ENCODE assay signal across 8 cellular contexts in genomic region chr2:215950009-215950408, GRCh38.
DNase-seq lines count a peak whose midpoint lies in the region; ATAC-seq, FAIRE-seq and TF ChIP-seq lines count a peak whose summit lies in the region.

No MANE protein-coding gene starts in this region.

- peak; percentile 72 for ATAC-seq in activated CD8-positive, alpha-beta T cell treated with anti-CD3 and anti-CD28 coated beads, Interleukin-2, amount 10 ng/mL, durations not matched to agents 7 days and 5 days

- peak; percentile 93 for FAIRE-seq in H54 (lab: Jason Lieb, UNC)

- H3K27ac Mint-ChIP-seq in activated CD8-positive, alpha-beta T cell treated with anti-CD3 and anti-CD28 coated beads, Interleukin-2, amount 10 ng/mL, durations not matched to agents 7 days and 5 days, result no peak overlapping the region

- H3K36me3 ChIP-seq in A673 (ENCODE audit: insufficient read depth, low read length, poor library complexity, severe bottlenecking), result no peaks in the 10 kb centered on the region

- DNase-seq in A673 (ENCODE audit: low spot score) (peak; percentile 75), GM10248 (ENCODE audit: extremely low spot score) (peak; percentile 41), H54 (ENCODE audit: insufficient read length, low spot score) (no peak), Kasumi-1 (lab: John Stamatoyannopoulos, UW) (peak; percentile 33 to 57), kidney tubule cell (ENCODE audit: low spot score) (peak; percentile 60), epidermal melanocyte (ENCODE audit: insufficient read length, low spot score) (no peak)
- DNase-seq in activated CD8-positive, alpha-beta T cell treated with anti-CD3 and anti-CD28 coated beads, Interleukin-2, amount 10 ng/mL, durations not matched to agents 7 days and 5 days, result no peak
- DNase-seq in stimulated activated CD4-positive, alpha-beta T cell treated with anti-CD3 and anti-CD28 coated beads, Interleukin-4, amount 100 ng/mL, for 24 hours, result no peak

- H3K36me3 Mint-ChIP-seq in activated CD8-positive, alpha-beta T cell treated with anti-CD3 and anti-CD28 coated beads, Interleukin-2, amount 10 ng/mL, durations not matched to agents 7 days and 5 days (ENCODE audit: low read depth), result peaks cover 7% of the 10 kb centered on the region

- no peak for TF ChIP-seq POLR2A in H54 (IDR thresholded peaks at IDR 0.05; ENCODE audit: low read depth, low read length)

- no peaks in the 10 kb centered on the region for H3K9me3 Mint-ChIP-seq in activated CD8-positive, alpha-beta T cell treated with anti-CD3 and anti-CD28 coated beads, Interleukin-2, amount 10 ng/mL, durations not matched to agents 7 days and 5 days (ENCODE audit: insufficient read depth)

- POLR2A ChIA-PET in A673 (lab: Charles Lee; ENCODE audit: low non-redundant PET) (no interaction called here), GM10248 (lab: Yijun Ruan, JAX) (no interaction called here)
- POLR2A ChIA-PET in activated CD8-positive, alpha-beta T cell treated with anti-CD3 and anti-CD28 coated beads, Interleukin-2, amount 10 ng/mL, durations not matched to agents 7 days and 5 days (lab: Charles Lee), result no interaction called here

- TF ChIP-seq CTCF in A673 (conservative IDR thresholded peaks at IDR 0.05; ENCODE audit: low read depth, low read length) (peak; percentile 68), GM10248 (IDR thresholded peaks at IDR 0.05; ENCODE audit: control extremely low read depth, extremely low read depth, low read depth, missing control alignments) (peak; percentile 38)

- no peak overlapping the region for H3K27ac ChIP-seq in A673 (ENCODE audit: low read depth, low read length, poor library complexity, severe bottlenecking)

- H3K4me1 Mint-ChIP-seq in activated CD8-positive, alpha-beta T cell treated with anti-CD3 and anti-CD28 coated beads, Interleukin-2, amount 10 ng/mL, durations not matched to agents 7 days and 5 days (ENCODE audit: low read depth), result no peaks in the 10 kb centered on the region

- H3K9me3 ChIP-seq in A673 (ENCODE audit: low read depth, low read length, poor library complexity, severe bottlenecking), result no peaks in the 10 kb centered on the region

- no peak overlapping the region for H3K4me3 ChIP-seq in A673 (ENCODE audit: low read depth, low read length, poor library complexity, severe bottlenecking)

- H3K4me1 ChIP-seq in A673 (ENCODE audit: insufficient read depth, low read length, poor library complexity, severe bottlenecking), result no peaks in the 10 kb centered on the region

- intact Hi-C loops in A673 (cut with micrococcal nuclease; ENCODE audit: unreplicated experiment), result loop anchor here (5.0 kb wide), 1 partner anchor 62 kb away; the partner anchor contains the start of gene MREG

- no peaks in the 10 kb centered on the region for H3K27me3 Mint-ChIP-seq in activated CD8-positive, alpha-beta T cell treated with anti-CD3 and anti-CD28 coated beads, Interleukin-2, amount 10 ng/mL, durations not matched to agents 7 days and 5 days (ENCODE audit: low read depth)

- CTCF ChIA-PET in A673 (lab: Charles Lee) (interaction anchor here (0.6 to 1.0 kb wide), 4 partner anchors 19 to 73 kb away, joined by 3 to 6 read pairs (median 4); no protein-coding TSS in a partner anchor), GM10248 (lab: Yijun Ruan, JAX) (interaction anchor here (0.6 to 4.8 kb wide), 13 partner anchors 9 to 74 kb away, joined by 3 to 43 read pairs (median 4); no protein-coding TSS in a partner anchor)
- CTCF ChIA-PET in activated CD8-positive, alpha-beta T cell treated with anti-CD3 and anti-CD28 coated beads, Interleukin-2, amount 10 ng/mL, durations not matched to agents 7 days and 5 days (lab: Charles Lee), result interaction anchor here (0.6 to 4.1 kb wide), 23 partner anchors 12 to 160 kb away, joined by 3 to 85 read pairs (median 5); partner anchors contain the start of gene MREG

- no peak overlapping the region for H3K4me3 Mint-ChIP-seq in activated CD8-positive, alpha-beta T cell treated with anti-CD3 and anti-CD28 coated beads, Interleukin-2, amount 10 ng/mL, durations not matched to agents 7 days and 5 days

- no peaks in the 10 kb centered on the region for H3K27me3 ChIP-seq in A673 (replicated peaks; ENCODE audit: insufficient read depth, low read depth, low read length, poor library complexity)

- no TSS peak for BruUV-seq in A673 (replicated peaks; lab: Mats Ljungman, UMichigan)

Comparison
In these comparisons a context has a peak if more than half of its experiments do, and no peak if none do; other contexts are left out.
1. DNase-seq: peak in A673 (single experiment), GM10248 (single experiment), Kasumi-1 (2 of 2) and kidney tubule cell (single experiment); none in H54 (single experiment), activated CD8-positive, alpha-beta T cell treated with anti-CD3 and anti-CD28 coated beads, Interleukin-2, amount 10 ng/mL, durations not matched to agents 7 days and 5 days (single experiment), stimulated activated CD4-positive, alpha-beta T cell treated with anti-CD3 and anti-CD28 coated beads, Interleukin-4, amount 100 ng/mL, for 24 hours (single experiment) and epidermal melanocyte (single experiment).